Comparison of ENCODE assay signal across 8 cellular contexts in genomic region chr1:205591522-205592351, GRCh38. TPM values are rescaled to one million over a fixed set of nuclear protein-coding genes. Genes with fewer than 3 reads are reported as not detected.
A peak's percentile ranks its signal among the peaks of the same experiment; 100 is the strongest.
DNase-seq lines count a peak whose midpoint lies in the region; ATAC-seq and TF ChIP-seq lines count a peak whose summit lies in the region.

No MANE protein-coding gene starts in this region.

- WGBS in right lobe of liver (ENCODE audit: insufficient coverage, low coverage, low lambda C conversion rate, missing lambda C conversion rate) = 1% methylated on average over 28 of the region's 40 CpGs

- H3K27ac ChIP-seq in BLaER1 = peak overlapping the region; percentile 42; the same call in 1 of the 2 replicates
- H3K27ac ChIP-seq in right lobe of liver = peak overlapping the region in 1 of 3 donors; percentile 41

- peak overlapping the region; percentile 54 for H3K9ac ChIP-seq in BLaER1

- no peak for TF ChIP-seq POLR2A in right lobe of liver (IDR thresholded peaks at IDR 0.05)

- peak; percentile 75 for DNase-seq in NCI-H526 treated with DMSO at 0.1 percent for 48 hours (lab: John Stamatoyannopoulos, UW)
- peak; percentile 86 to 91 for DNase-seq in activated CD4-positive, alpha-beta T cell treated with anti-CD3 and anti-CD28 coated beads, Interleukin-2, amount 50 U/mL, for 24 hours (ENCODE audit: low read depth in 1 of 2, low spot score in 1 of 2)
- peak; percentile 90 for DNase-seq in dermis blood vessel endothelial cell
- DNase-seq in right lobe of liver = peak; percentile 83 to 85 (median 85)
- peak; percentile 81 to 88 for DNase-seq in stimulated activated CD4-positive, alpha-beta T cell treated with anti-CD3 and anti-CD28 coated beads, Interleukin-4, amount 100 ng/mL, for 4 hours

- peak; percentile 95 to 99 (median 98) for TF ChIP-seq CTCF in right lobe of liver (IDR thresholded peaks at IDR 0.05)

- H3K4me2 ChIP-seq in BLaER1 = peak overlapping the region; percentile 90

- H4K20me1 ChIP-seq in BLaER1 = no peaks in the 10 kb centered on the region

- ATAC-seq in GM19328 (IDR thresholded peaks at IDR 0.05; ENCODE audit: unreplicated experiment) = peak; percentile 45
- ATAC-seq in HG03521 (IDR thresholded peaks at IDR 0.05; ENCODE audit: unreplicated experiment) = peak; percentile 60
- peak; percentile 97 to 99 (median 98) for ATAC-seq in right lobe of liver

- intact Hi-C loops in right lobe of liver (cut with DNase I) = loop anchor here in 1 of 2 donors (5.0 kb wide), 2 partner anchors 51 to 66 kb away; no protein-coding TSS in a partner anchor

- H3K27me3 ChIP-seq in BLaER1 (no peaks in the 10 kb centered on the region), right lobe of liver (no peaks in the 10 kb centered on the region)

- H3K4me1 ChIP-seq in BLaER1 (peaks cover 63% of the 10 kb centered on the region), right lobe of liver (no peaks in the 10 kb centered on the region)

- no peaks in the 10 kb centered on the region for H3K36me3 ChIP-seq in BLaER1
- H3K36me3 ChIP-seq in right lobe of liver = no peaks in the 10 kb centered on the region

- H3K9me3 ChIP-seq in BLaER1 (no peaks in the 10 kb centered on the region), right lobe of liver (no peaks in the 10 kb centered on the region)

- peak overlapping the region; percentile 60 for H3K4me3 ChIP-seq in BLaER1
- peak overlapping the region; percentile 28 to 57 (median 56) for H3K4me3 ChIP-seq in right lobe of liver

RNA-seq across cellular contexts. Expression of gene ELK4, which starts 40.1 kb away (rescaled TPM):
- total RNA-seq in dermis blood vessel endothelial cell (33.4 and 65.3 TPM in 2 replicates), right lobe of liver (10 to 100 TPM; 15.1 to 39.2 (median 26.9) TPM)

Comparison
In these comparisons a context has a peak if more than half of its experiments do, and no peak if none do; other contexts are left out.
1. ATAC-seq: peak in every context shown above with its lines; median percentile 98 in right lobe of liver; 60 in HG03521; 45 in GM19328.